Comparison of ENCODE assay signal across 20 cellular contexts in genomic region chr2:76895469-76895868, GRCh38.
"Had no signal": no experiment of that assay in that cellular context is flagged by ENCODE, and none has a peak within 500 bp of the region (broad histone marks: within the 10 kb centered on the region; RNA-seq: fewer than 3 reads in every experiment).

No MANE protein-coding gene starts in this region.

- H3K4me1 Mint-ChIP-seq: activated CD8-positive, alpha-beta memory T cell treated with anti-CD3 and anti-CD28 coated beads, Interleukin-2, amount 10 ng/mL, durations not matched to agents 7 days and 5 days; activated naive CD4-positive, alpha-beta T cell treated with anti-CD3 and anti-CD28 coated beads, Interleukin-2, amount 50 U/mL, for 24 hours; brain; neural crest cell had no signal

- H3K4me1 ChIP-seq: heart left ventricle, testis had no signal

- DNase-seq: activated CD4-positive, alpha-beta T cell treated with anti-CD3 and anti-CD28 coated beads, Interleukin-2, amount 50 U/mL, for 48 hours; activated CD4-positive, CD25-positive, alpha-beta regulatory T cell treated with anti-CD3 and anti-CD28 coated beads, Interleukin-2, amount 50 U/mL, for 72 hours; activated CD8-positive, alpha-beta memory T cell treated with anti-CD3 and anti-CD28 coated beads, Interleukin-2, amount 10 ng/mL, durations not matched to agents 7 days and 5 days; activated effector memory CD4-positive, alpha-beta T cell treated with Interleukin-2 at 50 U/mL for 16 hours; activated T-cell treated with anti-CD3 and anti-CD28 coated beads, Interleukin-2, amount 50 U/mL, for 24 hours; amygdala; cerebellar nuclear complex; dorsolateral prefrontal cortex; heart left ventricle; islet precursor cell; left ventricle myocardium superior; ovary; stimulated activated CD4-positive, alpha-beta T cell treated with anti-CD3 and anti-CD28 coated beads, Interleukin-15, amount 100 ng/mL, for 24 hours; stimulated activated CD4-positive, alpha-beta T cell treated with anti-CD3 and anti-CD28 coated beads, Interleukin-4, amount 100 ng/mL, for 24 hours; testis had no signal

- ATAC-seq: activated CD8-positive, alpha-beta memory T cell treated with anti-CD3 and anti-CD28 coated beads, Interleukin-2, amount 10 ng/mL, durations not matched to agents 7 days and 5 days; heart left ventricle; left ventricle myocardium superior had no signal

- H3K9me3 ChIP-seq: heart left ventricle, ovary, testis had no signal

- H3K4me3 Mint-ChIP-seq: activated CD8-positive, alpha-beta memory T cell treated with anti-CD3 and anti-CD28 coated beads, Interleukin-2, amount 10 ng/mL, durations not matched to agents 7 days and 5 days; activated naive CD4-positive, alpha-beta T cell treated with anti-CD3 and anti-CD28 coated beads, Interleukin-2, amount 50 U/mL, for 24 hours; activated T-cell treated with anti-CD3 and anti-CD28 coated beads, Interleukin-2, amount 50 U/mL, for 24 hours; brain; neural crest cell; stimulated activated naive CD8-positive, alpha-beta T cell treated with anti-CD3 and anti-CD28 coated beads, Interleukin-15, Interleukin-2, amounts not matched to agents 100 ng/mL and 50 ng/mL, for 24 hours; T-helper 1 cell treated with Interleukin-12 subunit alpha and Interleukin-12 subunit beta and Interleukin-4 antibody, amounts not matched to agents 30 μg/mL and 1 μg/mL, for 36 hours had no signal

- H3K27me3 ChIP-seq: dorsolateral prefrontal cortex, heart left ventricle, ovary, testis had no signal

- H3K36me3 Mint-ChIP-seq: activated CD8-positive, alpha-beta memory T cell treated with anti-CD3 and anti-CD28 coated beads, Interleukin-2, amount 10 ng/mL, durations not matched to agents 7 days and 5 days; activated naive CD4-positive, alpha-beta T cell treated with anti-CD3 and anti-CD28 coated beads, Interleukin-2, amount 50 U/mL, for 24 hours; brain had no signal

- H3K9me3 Mint-ChIP-seq: brain, neural crest cell had no signal

- H3K27ac ChIP-seq: dorsolateral prefrontal cortex, heart left ventricle, ovary, testis had no signal

- H3K27ac Mint-ChIP-seq: activated CD8-positive, alpha-beta memory T cell treated with anti-CD3 and anti-CD28 coated beads, Interleukin-2, amount 10 ng/mL, durations not matched to agents 7 days and 5 days; activated naive CD4-positive, alpha-beta T cell treated with anti-CD3 and anti-CD28 coated beads, Interleukin-2, amount 50 U/mL, for 24 hours; activated T-cell treated with anti-CD3 and anti-CD28 coated beads, Interleukin-2, amount 50 U/mL, for 24 hours; brain; stimulated activated naive CD8-positive, alpha-beta T cell treated with anti-CD3 and anti-CD28 coated beads, Interleukin-15, Interleukin-2, amounts not matched to agents 100 ng/mL and 50 ng/mL, for 24 hours; T-helper 1 cell treated with Interleukin-12 subunit alpha and Interleukin-12 subunit beta and Interleukin-4 antibody, amounts not matched to agents 30 μg/mL and 1 μg/mL, for 36 hours had no signal

- H3K36me3 ChIP-seq: heart left ventricle, ovary had no signal

- H3K4me3 ChIP-seq: dorsolateral prefrontal cortex, heart left ventricle, ovary, testis had no signal

- H3K27me3 Mint-ChIP-seq: activated CD8-positive, alpha-beta memory T cell treated with anti-CD3 and anti-CD28 coated beads, Interleukin-2, amount 10 ng/mL, durations not matched to agents 7 days and 5 days; activated naive CD4-positive, alpha-beta T cell treated with anti-CD3 and anti-CD28 coated beads, Interleukin-2, amount 50 U/mL, for 24 hours; activated T-cell treated with anti-CD3 and anti-CD28 coated beads, Interleukin-2, amount 50 U/mL, for 24 hours; brain; stimulated activated naive CD8-positive, alpha-beta T cell treated with anti-CD3 and anti-CD28 coated beads, Interleukin-15, Interleukin-2, amounts not matched to agents 100 ng/mL and 50 ng/mL, for 24 hours had no signal
